Comparison of ENCODE assay signal across 25 cellular contexts in genomic region chr10:132124201-132124920, GRCh38. TPM values are rescaled to one million over a fixed set of nuclear protein-coding genes. Genes with fewer than 3 reads are reported as not detected.
A peak's percentile ranks its signal among the peaks of the same experiment; 100 is the strongest.
DNase-seq lines count a peak whose midpoint lies in the region; ATAC-seq, FAIRE-seq and TF ChIP-seq lines count a peak whose summit lies in the region.
"Had no signal": no experiment of that assay in that cellular context is flagged by ENCODE, and none has a peak within 500 bp of the region (broad histone marks: within the 10 kb centered on the region; RNA-seq: fewer than 3 reads in every experiment).

No MANE protein-coding gene starts in this region.

- no peak overlapping the region for H4K8ac ChIP-seq in mesenchymal stem cell (ENCODE audit: low read length)

- intact Hi-C loops in right lobe of liver (cut with DNase I) (no loop called here), HepG2 (cut with micrococcal nuclease; ENCODE audit: unreplicated experiment) (no loop called here), psoas muscle (cut with DNase I) (no loop called here)

- no peaks in the 10 kb centered on the region for H3K36me3 ChIP-seq in right lobe of liver
- no peaks in the 10 kb centered on the region for H3K36me3 ChIP-seq in HepG2 (replicated peaks in 1 of 2; ENCODE audit: control insufficient read depth in 1 of 2, insufficient read depth in 2 of 2, low read length in 2 of 2)
- no peaks in the 10 kb centered on the region for H3K36me3 ChIP-seq in mesenchymal stem cell (ENCODE audit: control insufficient read depth in 1 of 2, insufficient read depth in 2 of 2, low read depth in 1 of 2, low read length in 2 of 2)
- H3K36me3 ChIP-seq in psoas muscle (ENCODE audit: insufficient read depth in 1 of 2, low read depth in 1 of 2), result no peaks in the 10 kb centered on the region
- H3K36me3 ChIP-seq: BE2C had no signal

- no peak overlapping the region for H2AFZ ChIP-seq in HepG2 (ENCODE audit: low read length)
- H2AFZ ChIP-seq in mesenchymal stem cell (ENCODE audit: low read depth, low read length), result no peak overlapping the region

- H4K20me1 ChIP-seq in HepG2 (ENCODE audit: insufficient read depth, low read length), result no peaks in the 10 kb centered on the region

- CTCF ChIA-PET in HepG2 (lab: Yijun Ruan, JAX; ENCODE audit: low intra/inter-chr PET ratio, low total read pairs), result no interaction called here

- no peak overlapping the region for H2AK5ac ChIP-seq in mesenchymal stem cell (ENCODE audit: low read length, severe bottlenecking)

- H3K18ac ChIP-seq in mesenchymal stem cell (ENCODE audit: low read depth in 1 of 2, low read length in 2 of 2), result no peak overlapping the region

- H3K79me1 ChIP-seq in mesenchymal stem cell (replicated peaks; ENCODE audit: low read length, poor library complexity, severe bottlenecking), result no peaks in the 10 kb centered on the region

- POLR2A ChIA-PET in HepG2 (lab: Yijun Ruan, JAX), result no interaction called here

- no peak overlapping the region for H3K9ac ChIP-seq in HepG2 (ENCODE audit: insufficient read depth, low read depth, low read length)
- H3K9ac ChIP-seq in mesenchymal stem cell (ENCODE audit: low read length), result no peak overlapping the region
- H3K9ac ChIP-seq: KMS-11 had no signal

- H3K4me1 ChIP-seq in right lobe of liver (no peaks in the 10 kb centered on the region), HepG2 (ENCODE audit: insufficient read depth, low read length) (no peaks in the 10 kb centered on the region), mesenchymal stem cell (ENCODE audit: control insufficient read depth, insufficient read depth, low read depth, low read length) (no peaks in the 10 kb centered on the region), psoas muscle (no peaks in the 10 kb centered on the region)
- H3K4me1 ChIP-seq: A549, BE2C had no signal

- no peak overlapping the region for H3K4ac ChIP-seq in mesenchymal stem cell (ENCODE audit: low read depth in 1 of 2, low read length in 2 of 2)

- H3K27me3 ChIP-seq in right lobe of liver (no peaks in the 10 kb centered on the region), HepG2 (ENCODE audit: control insufficient read depth in 1 of 2, insufficient read depth in 2 of 2, low read length in 2 of 2) (peaks cover 1 to 57% of the 10 kb centered on the region in 2 experiments; a peak in 4 of 5 replicates), mesenchymal stem cell (ENCODE audit: control insufficient read depth in 1 of 2, insufficient read depth in 1 of 2, low read length in 2 of 2) (peaks cover 6 to 13% of the 10 kb centered on the region in 2 experiments), psoas muscle (ENCODE audit: insufficient read depth in 3 of 3, low read length in 2 of 3) (no peaks in the 10 kb centered on the region)
- H3K27me3 ChIP-seq: BE2C had no signal

- no peaks in the 10 kb centered on the region for H3K9me3 ChIP-seq in right lobe of liver
- H3K9me3 ChIP-seq in HepG2 (ENCODE audit: low read length), result no peaks in the 10 kb centered on the region
- no peaks in the 10 kb centered on the region for H3K9me3 ChIP-seq in mesenchymal stem cell (ENCODE audit: control insufficient read depth, low read length)
- no peaks in the 10 kb centered on the region for H3K9me3 ChIP-seq in psoas muscle
- H3K9me3 ChIP-seq: A549, BE2C had no signal

- TF ChIP-seq CTCF in right lobe of liver (IDR thresholded peaks at IDR 0.05) (no peak), HepG2 (CRISPR knock-in tag; IDR thresholded peaks at IDR 0.05) (no peak), psoas muscle (IDR thresholded peaks at IDR 0.05) (no peak)

- H3K79me2 ChIP-seq in HepG2 (ENCODE audit: insufficient read depth, low read length), result no peaks in the 10 kb centered on the region

- peak in 2 of 3 donors; percentile 16 to 48 for DNase-seq in right lobe of liver
- DNase-seq in HepG2 (ENCODE audit: low spot score), result no peak
- DNase-seq in mesenchymal stem cell, result no peak
- DNase-seq in psoas muscle, result peak; percentile 9 to 45
- DNase-seq in germinal center (ENCODE audit: low spot score), result no peak
- DNase-seq: BE2C; COR-L47; DMS79 treated with DMSO at 0.1 percent for 48 hours; GOT3; IMR-90; MV-4-11; NCI-H1105 treated with DMSO at 0.1 percent for 48 hours; NCI-H2029 treated with DMSO at 0.1 percent for 48 hours; NCI-H226; NCI-H524; NCI-H774; NK-92 treated with Interleukin-12 subunit alpha and Interleukin-12 subunit beta, amount 100 ng/mL, for 24 hours had no signal

- in situ Hi-C loops in HepG2 (cut with HindIII; ENCODE audit: extremely low pct_ligation_motif_present, low pct_unique_long_range_greater_than_20kb), result no loop called here

- TF ChIP-seq EP300 in HepG2 (IDR thresholded peaks at IDR 0.05; ENCODE audit: low read depth in 2 of 2, low read length in 2 of 2) (no peak), HepG2 (CRISPR knock-in tag; IDR thresholded peaks at IDR 0.05; ENCODE audit: borderline replicate concordance) (no peak)

- no peak overlapping the region for H3K14ac ChIP-seq in mesenchymal stem cell (ENCODE audit: low read length in 2 of 2)

- no peak for FAIRE-seq in HepG2 (lab: Jason Lieb, UNC)
- FAIRE-seq: A549, HTR-8/SVneo had no signal

- WGBS in right lobe of liver (ENCODE audit: insufficient coverage, low coverage, low lambda C conversion rate, missing lambda C conversion rate), result 92% methylated on average over 25 of the region's 50 CpGs
- 64% methylated on average over 31 of the region's 50 CpGs for WGBS in HepG2 (ENCODE audit: low lambda C conversion rate)
- 92% methylated on average over 50 of the region's 50 CpGs for WGBS in mesenchymal stem cell
- 91 to 93% (median 93%) methylated on average over 50 of the region's 50 CpGs for WGBS in psoas muscle, 3 donors

- no peak overlapping the region for H2BK5ac ChIP-seq in mesenchymal stem cell (ENCODE audit: low read depth, low read length, poor library complexity, severe bottlenecking)

- no peak overlapping the region for H2BK120ac ChIP-seq in mesenchymal stem cell (ENCODE audit: low read depth, low read length)

- no peak for TF ChIP-seq POLR2A in right lobe of liver (IDR thresholded peaks at IDR 0.05)
- TF ChIP-seq POLR2A in HepG2 (IDR thresholded peaks at IDR 0.05; ENCODE audit: insufficient read depth in 1 of 2, low read depth in 2 of 2, low read length in 2 of 2), result no peak

- BruUV-seq in HepG2 (replicated peaks; lab: Mats Ljungman, UMichigan), result no TSS peak

- no peak overlapping the region for H2BK12ac ChIP-seq in mesenchymal stem cell (ENCODE audit: low read length in 2 of 2)

- peak overlapping the region; percentile 39 for H4K91ac ChIP-seq in mesenchymal stem cell (ENCODE audit: low read length)

- H3K4me3 ChIP-seq in right lobe of liver, result no peak overlapping the region
- H3K4me3 ChIP-seq in HepG2 (replicated peaks in 1 of 3; ENCODE audit: insufficient read depth in 1 of 3, low read depth in 2 of 3, low read length in 3 of 3), result no peak overlapping the region
- H3K4me3 ChIP-seq in mesenchymal stem cell (ENCODE audit: insufficient read depth in 1 of 2, low read depth in 1 of 2, low read length in 2 of 2), result no peak overlapping the region
- no peak overlapping the region for H3K4me3 ChIP-seq in psoas muscle
- H3K4me3 ChIP-seq: A549 had no signal

- no peak overlapping the region for H2BK15ac ChIP-seq in mesenchymal stem cell (ENCODE audit: low read depth, poor library complexity, severe bottlenecking)

- no peak for TF ChIP-seq RAD21 in HepG2 (CRISPR knock-in tag; IDR thresholded peaks at IDR 0.05)

- no peak overlapping the region for H3K23ac ChIP-seq in mesenchymal stem cell (ENCODE audit: low read length in 2 of 2)

- ATAC-seq in right lobe of liver (no peak), HepG2 (no peak), psoas muscle (no peak), HG03565 (IDR thresholded peaks at IDR 0.05; ENCODE audit: unreplicated experiment) (no peak), GM18498 (IDR thresholded peaks at IDR 0.05; ENCODE audit: unreplicated experiment) (no peak)
- ATAC-seq: A549, HCT116, SK-N-SH treated with all-trans-retinoic acid at 6 μM for 48 hours had no signal

- H3K27ac ChIP-seq in right lobe of liver, result no peak overlapping the region
- H3K27ac ChIP-seq in HepG2 (ENCODE audit: extremely low read length, insufficient read depth, low read length), result no peak overlapping the region
- H3K27ac ChIP-seq in mesenchymal stem cell (ENCODE audit: low read length, poor library complexity, severe bottlenecking), result no peak overlapping the region
- no peak overlapping the region for H3K27ac ChIP-seq in psoas muscle
- H3K27ac ChIP-seq: A549, KMS-11, RWPE1 had no signal

- no peak overlapping the region for H3K4me2 ChIP-seq in HepG2 (ENCODE audit: low read depth, low read length)
- H3K4me2 ChIP-seq in mesenchymal stem cell (ENCODE audit: low read length, poor library complexity, severe bottlenecking), result no peak overlapping the region
- H3K4me2 ChIP-seq: A549, KMS-11 had no signal

TF ChIP-seq in HepG2, 621 proteins besides CTCF, POLR2A, EP300 and RAD21 (continues in another document):
- TF ChIP-seq MAFG (CRISPR knock-in tag; IDR thresholded peaks at IDR 0.05), result no peak

RNA-seq across cellular contexts. Expression of gene JAKMIP3, which starts 58.6 kb away (rescaled TPM):
- total RNA-seq in right lobe of liver (under 1 TPM; 0.06 to 0.22 (median 0.18) TPM), HepG2 (2016; rRNA removed; fragmentation: Illumina TruSeq; extraction: Trizol) (0.04 and 0.11 TPM in 2 replicates), psoas muscle (1 to 10 TPM in 1 of 4 donors, under 1 TPM in 3; 0.49 to 1.7 (median 0.54) TPM)
- total RNA-seq in HepG2 (2016; cell fraction: cytosol; rRNA removed; fragmentation: Illumina TruSeq; extraction: Trizol; ENCODE audit: low read depth), result not detected in 2 replicates
- 0.11 TPM in 1 of 2 replicates, not detected in the other for total RNA-seq in HepG2 (2016; cell fraction: insoluble cytoplasmic fraction; rRNA removed; fragmentation: Illumina TruSeq; extraction: Trizol)
- total RNA-seq in HepG2 (2016; cell fraction: membrane; rRNA removed; fragmentation: Illumina TruSeq; extraction: Trizol), result 0.03 TPM in 2 replicates
- total RNA-seq in HepG2 (2016; cell fraction: nucleus; rRNA removed; fragmentation: Illumina TruSeq; extraction: Trizol), result 0.12 and 0.22 TPM in 2 replicates
- polyA plus RNA-seq in HepG2 (2011; rRNA removed) (0.03 and 0.12 TPM in 2 replicates), psoas muscle (under 1 TPM; 0.12 to 0.86 (median 0.37) TPM)
- 0.01 and 0.03 TPM in 2 replicates for polyA plus RNA-seq in HepG2 (2011; cell fraction: cytosol; rRNA removed)
- 0.40 and 0.45 TPM in 2 replicates for polyA plus RNA-seq in HepG2 (2011; cell fraction: nucleus; rRNA removed)
- polyA plus RNA-seq in HepG2 (2012), result 0.07 and 0.12 TPM in 2 replicates
- polyA plus RNA-seq in HepG2 (2016; cell fraction: cytosol; fragmentation: Illumina TruSeq; extraction: Trizol; ENCODE audit: low read depth), result 0.02 TPM in 1 of 2 replicates, not detected in the other
- polyA plus RNA-seq in HepG2 (2016; cell fraction: insoluble cytoplasmic fraction; fragmentation: Illumina TruSeq; extraction: Trizol; ENCODE audit: low read depth), result 0.04 and 0.08 TPM in 2 replicates
- polyA plus RNA-seq in HepG2 (2016; cell fraction: membrane; fragmentation: Illumina TruSeq; extraction: Trizol; ENCODE audit: low read depth), result 0.03 TPM in 1 of 2 replicates, not detected in the other
- polyA plus RNA-seq in HepG2 (2016; cell fraction: nucleus; fragmentation: Illumina TruSeq; extraction: Trizol; ENCODE audit: insufficient read depth, low read depth), result 0.45 and 0.53 TPM in 2 replicates
- 0.07 TPM in 1 of 2 replicates, not detected in the other for polyA minus RNA-seq in HepG2 (2011; rRNA and poly(A)+ RNA removed; ENCODE audit: low replicate concordance)
- not detected in 2 replicates for polyA minus RNA-seq in HepG2 (2011; cell fraction: cytosol; rRNA and poly(A)+ RNA removed)
- polyA minus RNA-seq in HepG2 (2011; cell fraction: nucleus; rRNA and poly(A)+ RNA removed), result 0.12 and 0.26 TPM in 2 replicates
- polyA plus RNA-seq in mesenchymal stem cell (2013, experiment 1 of 2), result 0.03 TPM
- polyA plus RNA-seq in mesenchymal stem cell (2013, experiment 2 of 2), result 0.05 TPM

Comparison
In these comparisons a context has a peak if more than half of its experiments do, and no peak if none do; other contexts are left out.
1. DNase-seq: peak in right lobe of liver (2 of 3) and psoas muscle (2 of 2); none in HepG2 (single experiment), mesenchymal stem cell (single experiment) and germinal center (single experiment).